ENCODE assay signal across 14 cellular contexts in the genomic region with DNA sequence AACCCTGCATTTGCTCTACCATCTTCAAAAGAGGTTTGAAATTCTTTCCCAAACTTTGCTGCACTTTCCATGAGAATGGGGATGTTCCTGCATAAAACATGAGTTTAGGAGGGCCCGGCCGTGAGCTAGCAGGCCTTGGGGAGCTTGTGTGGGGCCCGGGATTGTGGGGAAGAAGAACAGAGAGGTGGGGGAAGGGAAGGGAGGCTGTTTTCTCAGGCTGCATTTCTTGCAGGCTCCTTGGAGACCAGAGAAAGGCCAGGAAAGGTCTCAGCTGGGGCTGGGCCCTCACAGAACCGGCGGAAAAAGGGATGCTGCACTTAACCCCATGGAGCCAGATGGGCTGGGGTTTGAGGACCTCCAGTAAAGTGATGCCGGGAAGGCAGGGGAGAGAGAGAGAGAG. TPM values are rescaled to one million over a fixed set of nuclear protein-coding genes. Genes with fewer than 3 reads are reported as not detected.
"Had no signal": no experiment of that assay in that cellular context is flagged by ENCODE, and none has a peak within 500 bp of the region (broad histone marks: within the 10 kb centered on the region; RNA-seq: fewer than 3 reads in every experiment).

No MANE protein-coding gene starts in this region.

- ATAC-seq: left colon; naive thymus-derived CD4-positive, alpha-beta T cell; stimulated activated effector memory CD8-positive, alpha-beta T cell treated with anti-CD3 and anti-CD28 coated beads, Interleukin-12 subunit alpha, Interleukin-12 subunit beta, amount 100 ng/mL, for 72 hours had no signal

- H3K4me3 Mint-ChIP-seq: activated naive CD4-positive, alpha-beta T cell treated with anti-CD3 and anti-CD28 coated beads, Interleukin-2, amount 10 ng/mL, durations not matched to agents 7 days and 5 days; naive thymus-derived CD4-positive, alpha-beta T cell; stimulated activated effector memory CD8-positive, alpha-beta T cell treated with anti-CD3 and anti-CD28 coated beads, Interleukin-12 subunit alpha, Interleukin-12 subunit beta, amount 100 ng/mL, for 72 hours had no signal

- H3K27ac Mint-ChIP-seq: activated naive CD4-positive, alpha-beta T cell treated with anti-CD3 and anti-CD28 coated beads, Interleukin-2, amount 10 ng/mL, durations not matched to agents 7 days and 5 days; activated T-helper 2 cell treated with anti-CD3 and anti-CD28 coated beads, Interferon-gamma antibody, Interleukin-2, Interleukin-4, amounts not matched to agents 10 μg/mL and 5 μg/mL and 100 μg/mL, durations not matched to agents 14 hours and 24 hours and 36 hours; naive thymus-derived CD4-positive, alpha-beta T cell; stimulated activated effector memory CD8-positive, alpha-beta T cell treated with anti-CD3 and anti-CD28 coated beads, Interleukin-12 subunit alpha, Interleukin-12 subunit beta, amount 100 ng/mL, for 72 hours had no signal

- H3K9me3 ChIP-seq: adrenal gland, esophagus muscularis mucosa had no signal

- H3K4me1 Mint-ChIP-seq: activated naive CD4-positive, alpha-beta T cell treated with anti-CD3 and anti-CD28 coated beads, Interleukin-2, amount 10 ng/mL, durations not matched to agents 7 days and 5 days; naive thymus-derived CD4-positive, alpha-beta T cell; stimulated activated effector memory CD8-positive, alpha-beta T cell treated with anti-CD3 and anti-CD28 coated beads, Interleukin-12 subunit alpha, Interleukin-12 subunit beta, amount 100 ng/mL, for 72 hours had no signal

- H3K4me3 ChIP-seq: adrenal gland, esophagus muscularis mucosa, hepatocyte, lung had no signal

- H3K9me3 Mint-ChIP-seq: activated naive CD4-positive, alpha-beta T cell treated with anti-CD3 and anti-CD28 coated beads, Interleukin-2, amount 10 ng/mL, durations not matched to agents 7 days and 5 days; activated T-helper 2 cell treated with anti-CD3 and anti-CD28 coated beads, Interferon-gamma antibody, Interleukin-2, Interleukin-4, amounts not matched to agents 10 μg/mL and 5 μg/mL and 100 μg/mL, durations not matched to agents 14 hours and 24 hours and 36 hours; naive thymus-derived CD4-positive, alpha-beta T cell; stimulated activated effector memory CD8-positive, alpha-beta T cell treated with anti-CD3 and anti-CD28 coated beads, Interleukin-12 subunit alpha, Interleukin-12 subunit beta, amount 100 ng/mL, for 72 hours had no signal

- H3K36me3 Mint-ChIP-seq: activated naive CD4-positive, alpha-beta T cell treated with anti-CD3 and anti-CD28 coated beads, Interleukin-2, amount 10 ng/mL, durations not matched to agents 7 days and 5 days; naive thymus-derived CD4-positive, alpha-beta T cell; stimulated activated effector memory CD8-positive, alpha-beta T cell treated with anti-CD3 and anti-CD28 coated beads, Interleukin-12 subunit alpha, Interleukin-12 subunit beta, amount 100 ng/mL, for 72 hours had no signal

- DNase-seq: activated CD4-positive, alpha-beta T cell treated with anti-CD3 and anti-CD28 coated beads, Interleukin-2, amount 50 U/mL, for 48 hours; activated naive CD4-positive, alpha-beta T cell treated with anti-CD3 and anti-CD28 coated beads, Interleukin-2, amount 10 ng/mL, durations not matched to agents 7 days and 5 days; adrenal gland; caudate nucleus; left colon; naive thymus-derived CD4-positive, alpha-beta T cell; occipital lobe had no signal

- H3K4me1 ChIP-seq: adrenal gland had no signal

- H3K27ac ChIP-seq: adrenal gland, esophagus muscularis mucosa, hepatocyte had no signal

- H3K36me3 ChIP-seq: adrenal gland, esophagus muscularis mucosa had no signal

RNA-seq across cellular contexts. Expression of a gene that starts 40.8 kb away (rescaled TPM):
- total RNA-seq: activated T-helper 2 cell treated with anti-CD3 and anti-CD28 coated beads, Interferon-gamma antibody, Interleukin-2, Interleukin-4, amounts not matched to agents 10 μg/mL and 5 μg/mL and 100 μg/mL, durations not matched to agents 14 hours and 24 hours and 36 hours; mononuclear cell; T-helper 1 cell treated with Interleukin-12 subunit alpha and Interleukin-12 subunit beta and Interleukin-4 antibody, amounts not matched to agents 30 ng/mL and 1 ng/mL, for 36 hours had no signal
- polyA plus RNA-seq: naive thymus-derived CD4-positive, alpha-beta T cell had no signal
